ENCODE assay signal across 8 cellular contexts in genomic region chr1:42922687-42923366, GRCh38. TPM values are rescaled to one million over a fixed set of nuclear protein-coding genes. Genes with fewer than 3 reads are reported as not detected.
DNase-seq lines count a peak whose midpoint lies in the region; ATAC-seq and TF ChIP-seq lines count a peak whose summit lies in the region.

No MANE protein-coding gene starts in this region.

- ATAC-seq in heart right ventricle: peak in 5 of 8 donors; percentile 29 to 42 (median 31)

- POLR2A ChIA-PET in AG04450 (lab: Yijun Ruan, JAX): no interaction called here

- H4K20me1 ChIP-seq in Karpas-422 (ENCODE audit: insufficient read depth, low read depth, low read length): no peaks in the 10 kb centered on the region

- intact Hi-C loops in heart right ventricle (cut with DNase I): loop anchor here in 5 of 10 donors (10.0 kb wide), 2 partner anchors 148 to 158 kb away; partner anchors contain the start of genes C1orf50 (in 1 of the 5) and P3H1 (in 1 of the 5)

- H3K9me3 ChIP-seq in AG04450 (ENCODE audit: control insufficient read depth, insufficient read depth, low read length): no peaks in the 10 kb centered on the region; the same call in 1 of the 2 replicates
- H3K9me3 ChIP-seq in Karpas-422 (ENCODE audit: low read length): no peaks in the 10 kb centered on the region
- H3K9me3 ChIP-seq in Peyer's patch: no peaks in the 10 kb centered on the region
- no peaks in the 10 kb centered on the region for H3K9me3 ChIP-seq in adipocyte (ENCODE audit: control insufficient read depth, low read length)
- H3K9me3 ChIP-seq in heart right ventricle: no peaks in the 10 kb centered on the region

- H3K27ac ChIP-seq in AG04450 (ENCODE audit: low read depth, low read length) (no peak overlapping the region), Karpas-422 (ENCODE audit: low read length) (peak overlapping the region; percentile 53; the same call in 1 of the 2 replicates), Peyer's patch (peak overlapping the region in 2 of 4 donors; percentile 96 to 98), heart right ventricle (peak overlapping the region in 4 of 10 donors; percentile 88 to 95 (median 94))

- H3K4me3 ChIP-seq in AG04450 (ENCODE audit: low read depth, low read length) (no peak overlapping the region), Karpas-422 (ENCODE audit: low read length) (peak overlapping the region; percentile 67), Peyer's patch (no peak overlapping the region), adipocyte (ENCODE audit: low read length) (no peak overlapping the region), heart right ventricle (no peak overlapping the region)

- no peak for TF ChIP-seq POLR2A in Peyer's patch (IDR thresholded peaks at IDR 0.05)

- H3K4me1 ChIP-seq in Karpas-422 (ENCODE audit: low read length) (peaks cover 35% of the 10 kb centered on the region), Peyer's patch (peaks cover 0 to 3% (median 0%) of the 10 kb centered on the region in 4 donors), adipocyte (ENCODE audit: control insufficient read depth, insufficient read depth, low read length) (no peaks in the 10 kb centered on the region), heart right ventricle (peaks cover 0 to 18% (median 9%) of the 10 kb centered on the region in 9 donors)

- peaks cover 17% of the 10 kb centered on the region; the same call in 1 of the 2 replicates for H3K36me3 ChIP-seq in Karpas-422 (ENCODE audit: insufficient read depth, low read length)
- peaks cover 0 to 11% (median 0%) of the 10 kb centered on the region in 3 donors for H3K36me3 ChIP-seq in Peyer's patch
- H3K36me3 ChIP-seq in adipocyte (ENCODE audit: control insufficient read depth, insufficient read depth, low read length, severe bottlenecking): peaks cover 17% of the 10 kb centered on the region
- peaks cover 0 to 22% (median 0%) of the 10 kb centered on the region in 9 donors for H3K36me3 ChIP-seq in heart right ventricle

- no peaks in the 10 kb centered on the region for H3K9me2 ChIP-seq in Karpas-422 (replicated peaks; ENCODE audit: insufficient read depth, low read length)

- no peaks in the 10 kb centered on the region for H3K79me2 ChIP-seq in Karpas-422 (ENCODE audit: low read length)

- peak overlapping the region; percentile 73 for H3K4me2 ChIP-seq in Karpas-422 (ENCODE audit: low read depth, low read length, poor library complexity, severe bottlenecking)

- DNase-seq in AG04450 (ENCODE audit: low read depth, low spot score) (no peak), Karpas-422 (peak; percentile 90), Peyer's patch (peak in 2 of 3 donors; percentile 73 to 82), adipocyte (ENCODE audit: low read depth) (peak; percentile 77), heart right ventricle (no peak), renal cortical epithelial cell (ENCODE audit: low read depth) (peak; percentile 80)
- no peak for DNase-seq in NK-92 treated with Interleukin-12 subunit alpha and Interleukin-12 subunit beta, amount 100 ng/mL, for 24 hours (lab: John Stamatoyannopoulos, UW)

- peak overlapping the region; percentile 76; the same call in 1 of the 2 replicates for H2AFZ ChIP-seq in Karpas-422 (ENCODE audit: low read length)

- H3K9ac ChIP-seq in Karpas-422 (ENCODE audit: low read length): peak overlapping the region; percentile 66
- no peak overlapping the region for H3K9ac ChIP-seq in adipocyte (ENCODE audit: low read length)

- 15 to 39% methylated on average over 4 of the region's 4 CpGs for WGBS in heart right ventricle, 2 donors

- CTCF ChIA-PET in AG04450 (lab: Charles Lee): interaction anchor here (0.5 to 15.4 kb wide), 14 partner anchors 10 to 170 kb away, joined by 3 to 709 read pairs (median 4); no protein-coding TSS in a partner anchor

- no peaks in the 10 kb centered on the region for H3K27me3 ChIP-seq in AG04450 (ENCODE audit: control insufficient read depth, insufficient read depth, low read length)
- no peaks in the 10 kb centered on the region for H3K27me3 ChIP-seq in Karpas-422 (ENCODE audit: low read length)
- no peaks in the 10 kb centered on the region for H3K27me3 ChIP-seq in Peyer's patch
- no peaks in the 10 kb centered on the region for H3K27me3 ChIP-seq in adipocyte (replicated peaks; ENCODE audit: control insufficient read depth, insufficient read depth, low read length)
- no peaks in the 10 kb centered on the region for H3K27me3 ChIP-seq in heart right ventricle

- TF ChIP-seq CTCF in AG04450 (IDR thresholded peaks at IDR 0.05; ENCODE audit: low read depth, low read length) (peak; percentile 79), GM12873 (IDR thresholded peaks at IDR 0.05; ENCODE audit: insufficient read depth, low read depth, low read length, missing control alignments) (peak; percentile 94), Peyer's patch (IDR thresholded peaks at IDR 0.05) (peak; percentile 73 to 86 (median 84)), heart right ventricle (IDR thresholded peaks at IDR 0.05) (peak; percentile 23 to 69 (median 57))

RNA-seq across cellular contexts. Expression of gene SLC2A1, which starts 35.8 kb away (rescaled TPM):
- polyA plus RNA-seq in AG04450 (2011; rRNA removed) (114 and 140 TPM in 2 replicates), heart right ventricle (10 to 100 TPM in 1 of 2 donors, 1 to 10 TPM in 1; 6.7 to 98.7 TPM)
- 125 and 154 TPM in 2 replicates for polyA minus RNA-seq in AG04450 (2011; rRNA and poly(A)+ RNA removed)
- 72.2 and 83.8 TPM in 2 replicates for total RNA-seq in Karpas-422 (2014; rRNA removed; shearing (Covaris generic); ENCODE audit: low replicate concordance)
- total RNA-seq in Peyer's patch (10 to 100 TPM; 15.7 to 35.7 (median 32.3) TPM), heart right ventricle (10 to 100 TPM in 9 of 10 donors, 1 to 10 TPM in 1; 8.2 to 63.7 (median 28.9) TPM), renal cortical epithelial cell (413 and 578 TPM in 2 replicates)

Comparison
In these comparisons a context has a peak if more than half of its experiments do, and no peak if none do; other contexts are left out.
1. DNase-seq: peak in Karpas-422 (single experiment), Peyer's patch (2 of 3), adipocyte (single experiment) and renal cortical epithelial cell (single experiment); none in AG04450 (single experiment), heart right ventricle (0 of 2) and NK-92 treated with Interleukin-12 subunit alpha and Interleukin-12 subunit beta, amount 100 ng/mL, for 24 hours (single experiment).
2. Peak in every context shown above with its lines, with median percentiles within 50 percentile points of each other: CTCF ChIP-seq.